1 cellular context compared by ENCODE assay signal in the genomic region with DNA sequence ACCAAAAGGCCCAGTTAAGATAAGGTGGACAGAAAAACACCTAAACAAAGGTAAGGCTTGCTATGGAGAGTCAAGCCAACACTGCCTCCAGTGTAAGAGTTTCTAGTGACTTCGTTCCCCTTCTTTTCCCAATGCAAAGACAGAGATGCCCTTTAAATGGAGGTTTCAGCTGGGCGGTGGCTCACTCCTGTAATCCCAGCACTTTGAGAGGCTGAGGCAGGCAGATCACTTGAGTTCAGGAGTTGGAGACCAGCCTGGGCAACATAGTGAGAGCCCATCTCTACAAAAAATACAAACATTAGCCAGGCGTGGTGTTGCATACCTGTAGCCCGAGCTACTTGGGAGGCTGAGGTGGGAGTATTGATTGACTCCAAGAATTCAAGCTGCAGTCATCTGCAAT.
TF ChIP-seq lines count a peak whose summit lies in the region.

No MANE protein-coding gene starts in this region.

TF ChIP-seq in GM23338, 12 proteins besides CTCF, POLR2A, EP300 and RAD21:
- TF ChIP-seq ZNF331 (CRISPR knock-in tag; IDR thresholded peaks at IDR 0.05; ENCODE audit: low read depth) (no peak), NANOG (IDR thresholded peaks at IDR 0.05; ENCODE audit: borderline replicate concordance) (no peak), STAT1 (IDR thresholded peaks at IDR 0.05; ENCODE audit: unreplicated experiment) (no peak), JUNB (IDR thresholded peaks at IDR 0.05; ENCODE audit: unreplicated experiment) (no peak), REST (IDR thresholded peaks at IDR 0.05; ENCODE audit: unreplicated experiment) (no peak), EZH2 (IDR thresholded peaks at IDR 0.05; ENCODE audit: low read depth, unreplicated experiment) (no peak), ZNF114 (CRISPR knock-in tag; IDR thresholded peaks at IDR 0.05) (no peak), CREB1 (CRISPR knock-in tag; IDR thresholded peaks at IDR 0.05; ENCODE audit: low read depth) (no peak), POLR2AphosphoS5 (IDR thresholded peaks at IDR 0.05; ENCODE audit: low read depth) (no peak), EZH2phosphoT487 (IDR thresholded peaks at IDR 0.05; ENCODE audit: unreplicated experiment) (no peak)
- TF ChIP-seq, protein P1, sequence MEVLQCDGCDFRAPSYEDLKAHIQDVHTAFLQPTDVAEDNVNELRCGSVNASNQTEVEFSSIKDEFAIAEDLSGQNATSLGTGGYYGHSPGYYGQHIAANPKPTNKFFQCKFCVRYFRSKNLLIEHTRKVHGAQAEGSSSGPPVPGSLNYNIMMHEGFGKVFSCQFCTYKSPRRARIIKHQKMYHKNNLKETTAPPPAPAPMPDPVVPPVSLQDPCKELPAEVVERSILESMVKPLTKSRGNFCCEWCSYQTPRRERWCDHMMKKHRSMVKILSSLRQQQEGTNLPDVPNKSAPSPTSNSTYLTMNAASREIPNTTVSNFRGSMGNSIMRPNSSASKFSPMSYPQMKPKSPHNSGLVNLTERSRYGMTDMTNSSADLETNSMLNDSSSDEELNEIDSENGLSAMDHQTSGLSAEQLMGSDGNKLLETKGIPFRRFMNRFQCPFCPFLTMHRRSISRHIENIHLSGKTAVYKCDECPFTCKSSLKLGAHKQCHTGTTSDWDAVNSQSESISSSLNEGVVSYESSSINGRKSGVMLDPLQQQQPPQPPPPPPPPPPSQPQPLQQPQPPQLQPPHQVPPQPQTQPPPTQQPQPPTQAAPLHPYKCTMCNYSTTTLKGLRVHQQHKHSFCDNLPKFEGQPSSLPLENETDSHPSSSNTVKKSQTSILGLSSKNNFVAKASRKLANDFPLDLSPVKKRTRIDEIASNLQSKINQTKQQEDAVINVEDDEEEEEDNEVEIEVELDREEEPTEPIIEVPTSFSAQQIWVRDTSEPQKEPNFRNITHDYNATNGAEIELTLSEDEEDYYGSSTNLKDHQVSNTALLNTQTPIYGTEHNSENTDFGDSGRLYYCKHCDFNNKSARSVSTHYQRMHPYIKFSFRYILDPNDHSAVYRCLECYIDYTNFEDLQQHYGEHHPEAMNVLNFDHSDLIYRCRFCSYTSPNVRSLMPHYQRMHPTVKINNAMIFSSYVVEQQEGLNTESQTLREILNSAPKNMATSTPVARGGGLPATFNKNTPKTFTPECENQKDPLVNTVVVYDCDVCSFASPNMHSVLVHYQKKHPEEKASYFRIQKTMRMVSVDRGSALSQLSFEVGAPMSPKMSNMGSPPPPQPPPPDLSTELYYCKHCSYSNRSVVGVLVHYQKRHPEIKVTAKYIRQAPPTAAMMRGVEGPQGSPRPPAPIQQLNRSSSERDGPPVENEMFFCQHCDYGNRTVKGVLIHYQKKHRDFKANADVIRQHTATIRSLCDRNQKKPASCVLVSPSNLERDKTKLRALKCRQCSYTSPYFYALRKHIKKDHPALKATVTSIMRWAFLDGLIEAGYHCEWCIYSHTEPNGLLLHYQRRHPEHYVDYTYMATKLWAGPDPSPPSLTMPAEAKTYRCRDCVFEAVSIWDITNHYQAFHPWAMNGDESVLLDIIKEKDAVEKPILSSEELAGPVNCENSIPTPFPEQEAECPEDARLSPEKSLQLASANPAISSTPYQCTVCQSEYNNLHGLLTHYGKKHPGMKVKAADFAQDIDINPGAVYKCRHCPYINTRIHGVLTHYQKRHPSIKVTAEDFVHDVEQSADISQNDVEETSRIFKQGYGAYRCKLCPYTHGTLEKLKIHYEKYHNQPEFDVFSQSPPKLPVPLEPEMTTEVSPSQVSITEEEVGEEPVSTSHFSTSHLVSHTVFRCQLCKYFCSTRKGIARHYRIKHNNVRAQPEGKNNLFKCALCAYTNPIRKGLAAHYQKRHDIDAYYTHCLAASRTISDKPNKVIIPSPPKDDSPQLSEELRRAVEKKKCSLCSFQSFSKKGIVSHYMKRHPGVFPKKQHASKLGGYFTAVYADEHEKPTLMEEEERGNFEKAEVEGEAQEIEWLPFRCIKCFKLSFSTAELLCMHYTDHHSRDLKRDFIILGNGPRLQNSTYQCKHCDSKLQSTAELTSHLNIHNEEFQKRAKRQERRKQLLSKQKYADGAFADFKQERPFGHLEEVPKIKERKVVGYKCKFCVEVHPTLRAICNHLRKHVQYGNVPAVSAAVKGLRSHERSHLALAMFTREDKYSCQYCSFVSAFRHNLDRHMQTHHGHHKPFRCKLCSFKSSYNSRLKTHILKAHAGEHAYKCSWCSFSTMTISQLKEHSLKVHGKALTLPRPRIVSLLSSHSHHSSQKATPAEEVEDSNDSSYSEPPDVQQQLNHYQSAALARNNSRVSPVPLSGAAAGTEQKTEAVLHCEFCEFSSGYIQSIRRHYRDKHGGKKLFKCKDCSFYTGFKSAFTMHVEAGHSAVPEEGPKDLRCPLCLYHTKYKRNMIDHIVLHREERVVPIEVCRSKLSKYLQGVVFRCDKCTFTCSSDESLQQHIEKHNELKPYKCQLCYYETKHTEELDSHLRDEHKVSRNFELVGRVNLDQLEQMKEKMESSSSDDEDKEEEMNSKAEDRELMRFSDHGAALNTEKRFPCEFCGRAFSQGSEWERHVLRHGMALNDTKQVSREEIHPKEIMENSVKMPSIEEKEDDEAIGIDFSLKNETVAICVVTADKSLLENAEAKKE (CRISPR knock-in tag; IDR thresholded peaks at IDR 0.05), result no peak
- TF ChIP-seq, protein P2, sequence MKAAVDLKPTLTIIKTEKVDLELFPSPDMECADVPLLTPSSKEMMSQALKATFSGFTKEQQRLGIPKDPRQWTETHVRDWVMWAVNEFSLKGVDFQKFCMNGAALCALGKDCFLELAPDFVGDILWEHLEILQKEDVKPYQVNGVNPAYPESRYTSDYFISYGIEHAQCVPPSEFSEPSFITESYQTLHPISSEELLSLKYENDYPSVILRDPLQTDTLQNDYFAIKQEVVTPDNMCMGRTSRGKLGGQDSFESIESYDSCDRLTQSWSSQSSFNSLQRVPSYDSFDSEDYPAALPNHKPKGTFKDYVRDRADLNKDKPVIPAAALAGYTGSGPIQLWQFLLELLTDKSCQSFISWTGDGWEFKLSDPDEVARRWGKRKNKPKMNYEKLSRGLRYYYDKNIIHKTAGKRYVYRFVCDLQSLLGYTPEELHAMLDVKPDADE (IDR thresholded peaks at IDR 0.05), result no peak
TF ChIP-seq in GM23338: peak in this region for 0.
